8 cellular contexts compared by ENCODE assay signal in genomic region chr9:7756088-7756487, GRCh38. TPM values are rescaled to one million over a fixed set of nuclear protein-coding genes. Genes with fewer than 3 reads are reported as not detected.
DNase-seq lines count a peak whose midpoint lies in the region; ATAC-seq lines count a peak whose summit lies in the region.

No MANE protein-coding gene starts in this region.

- no peak overlapping the region for H3K9ac ChIP-seq in neuronal stem cell (ENCODE audit: low read depth, low read length, poor library complexity)

- no peak overlapping the region for H3K18ac ChIP-seq in neuronal stem cell (ENCODE audit: low read length)

- no peaks in the 10 kb centered on the region for H3K27me3 ChIP-seq in neuronal stem cell (ENCODE audit: control insufficient read depth in 3 of 3, insufficient read depth in 3 of 3, low read depth in 1 of 3, low read length in 3 of 3)

- H4K91ac ChIP-seq in neuronal stem cell (ENCODE audit: low read depth, low read length, poor library complexity): no peak overlapping the region

- no peak overlapping the region for H2AK5ac ChIP-seq in neuronal stem cell (ENCODE audit: low read depth, low read length)

- H3K4ac ChIP-seq in neuronal stem cell (ENCODE audit: low read length): no peak overlapping the region

- ATAC-seq in GM18909 (IDR thresholded peaks at IDR 0.05; ENCODE audit: poor library complexity, unreplicated experiment): peak; percentile 99
- ATAC-seq in HG02571 (IDR thresholded peaks at IDR 0.05; ENCODE audit: unreplicated experiment): peak; percentile 99

- H2BK120ac ChIP-seq in neuronal stem cell (ENCODE audit: low read depth, low read length): no peak overlapping the region

- H3K9me3 ChIP-seq in neuronal stem cell (replicated peaks in 1 of 2; ENCODE audit: control insufficient read depth in 2 of 2, insufficient read depth in 1 of 2, low read depth in 1 of 2, low read length in 2 of 2): no peaks in the 10 kb centered on the region

- no peak overlapping the region for H2AFZ ChIP-seq in neuronal stem cell (ENCODE audit: low read length)

- no peaks in the 10 kb centered on the region for H3K4me1 ChIP-seq in neuronal stem cell (ENCODE audit: control insufficient read depth in 2 of 2, insufficient read depth in 1 of 2, low read depth in 1 of 2, low read length in 2 of 2)

- H2BK15ac ChIP-seq in neuronal stem cell (ENCODE audit: low read length): no peak overlapping the region

- no peak overlapping the region for H3K4me2 ChIP-seq in neuronal stem cell (ENCODE audit: insufficient read depth, low read length, poor library complexity, severe bottlenecking)

- H4K8ac ChIP-seq in neuronal stem cell (ENCODE audit: low read depth, low read length): no peak overlapping the region

- no peak overlapping the region for H3K23ac ChIP-seq in neuronal stem cell (ENCODE audit: low read depth, low read length, poor library complexity)

- H3K79me1 ChIP-seq in neuronal stem cell (ENCODE audit: low read depth, low read length): peaks cover 1% of the 10 kb centered on the region

- no peak overlapping the region for H3K4me3 ChIP-seq in neuronal stem cell (ENCODE audit: low read length in 2 of 2)

- H3K14ac ChIP-seq in neuronal stem cell (ENCODE audit: low read length): no peak overlapping the region

- H2BK12ac ChIP-seq in neuronal stem cell (ENCODE audit: low read length): no peak overlapping the region

- DNase-seq in HT1080 (ENCODE audit: low read depth) (peak; percentile 86), kidney tubule cell (ENCODE audit: low spot score) (peak; percentile 67), activated gamma-delta T cell (lab: John Stamatoyannopoulos, UW) (no peak), neuronal stem cell (ENCODE audit: low spot score) (no peak), germinal center (ENCODE audit: low spot score) (no peak), NCI-H345 (lab: John Stamatoyannopoulos, UW) (no peak)

- no peak overlapping the region for H3K27ac ChIP-seq in neuronal stem cell (replicated peaks; ENCODE audit: low read length)

- H2BK5ac ChIP-seq in neuronal stem cell (ENCODE audit: low read length): no peak overlapping the region

- H3K36me3 ChIP-seq in neuronal stem cell (replicated peaks in 1 of 2; ENCODE audit: control insufficient read depth in 2 of 2, insufficient read depth in 2 of 2, low read length in 2 of 2): no peaks in the 10 kb centered on the region

RNA-seq across cellular contexts. Expression of gene DMAC1, which starts 43.5 kb away (rescaled TPM):
- 27.2 and 40.3 TPM in 2 replicates for total RNA-seq in HT1080 (2014; rRNA removed; shearing (Covaris generic))
- polyA plus RNA-seq in HT1080 (2015; cell fraction: cytosol; rRNA removed): 20.4 and 22.1 TPM in 2 replicates
- polyA plus RNA-seq in HT1080 (2015; cell fraction: nucleus; rRNA removed): 11.6 and 12.8 TPM in 2 replicates
- polyA plus RNA-seq in neuronal stem cell (2013, experiment 1 of 2): 75.4 TPM
- 80.9 TPM for polyA plus RNA-seq in neuronal stem cell (2013, experiment 2 of 2)

Comparison
In these comparisons a context has a peak if more than half of its experiments do, and no peak if none do; other contexts are left out.
1. DNase-seq: peak in HT1080 (single experiment) and kidney tubule cell (single experiment); none in activated gamma-delta T cell (single experiment), neuronal stem cell (single experiment), germinal center (single experiment) and NCI-H345 (single experiment).